Comparison of ENCODE assay signal across 16 cellular contexts in genomic region chr6:15763364-15763763, GRCh38.
A peak's percentile ranks its signal among the peaks of the same experiment; 100 is the strongest.
DNase-seq lines count a peak whose midpoint lies in the region; ATAC-seq, FAIRE-seq and TF ChIP-seq lines count a peak whose summit lies in the region.
"Had no signal": no experiment of that assay in that cellular context is flagged by ENCODE, and none has a peak within 500 bp of the region (broad histone marks: within the 10 kb centered on the region; RNA-seq: fewer than 3 reads in every experiment).

No MANE protein-coding gene starts in this region.

- no peak overlapping the region for H2AK9ac ChIP-seq in IMR-90 (replicated peaks; ENCODE audit: low read depth, low read length, poor library complexity)

- no peak overlapping the region for H2AFZ ChIP-seq in IMR-90 (replicated peaks; ENCODE audit: low read length, poor library complexity)
- H2AFZ ChIP-seq in K562 (ENCODE audit: low read depth, low read length) = no peak overlapping the region
- H2AFZ ChIP-seq in hepatocyte = no peak overlapping the region

- H2BK20ac ChIP-seq in IMR-90 (ENCODE audit: low read depth, low read length) = no peak overlapping the region

- no peaks in the 10 kb centered on the region for H4K20me1 ChIP-seq in IMR-90 (ENCODE audit: insufficient read depth, low read length)
- H4K20me1 ChIP-seq in K562 (replicated peaks; ENCODE audit: control insufficient read depth, insufficient read depth, low read length) = no peaks in the 10 kb centered on the region
- H4K20me1 ChIP-seq in hepatocyte (ENCODE audit: insufficient read depth, poor library complexity, severe bottlenecking) = no peaks in the 10 kb centered on the region
- H4K20me1 ChIP-seq: BLaER1 treated with 17β-estradiol and CSF1 and Interleukin-3, amounts not matched to agents 10 nM and 100 nM had no signal

- TF ChIP-seq EP300 in K562 (IDR thresholded peaks at IDR 0.05; ENCODE audit: low read length) = no peak

- no peak overlapping the region for H3K27ac ChIP-seq in IMR-90 (ENCODE audit: insufficient read depth, low read length)
- H3K27ac ChIP-seq in K562 (ENCODE audit: extremely low read depth, low read depth, low read length) = no peak overlapping the region
- H3K27ac ChIP-seq in hepatocyte = peak overlapping the region; percentile 62
- no peak overlapping the region for H3K27ac ChIP-seq in small intestine (ENCODE audit: low read depth in 1 of 2, low read length in 1 of 2)
- H3K27ac ChIP-seq: BLaER1 treated with 17β-estradiol and CSF1 and Interleukin-3, amounts not matched to agents 10 nM and 100 nM; SJCRH30 had no signal

- H3K14ac ChIP-seq in IMR-90 (replicated peaks; ENCODE audit: low read depth, low read length) = no peak overlapping the region

- H3K36me3 ChIP-seq in IMR-90 (ENCODE audit: control insufficient read depth, insufficient read depth, low read length) (no peaks in the 10 kb centered on the region), K562 (ENCODE audit: control insufficient read depth, insufficient read depth, low read length) (no peaks in the 10 kb centered on the region), hepatocyte (replicated peaks; ENCODE audit: insufficient read depth, low read depth) (no peaks in the 10 kb centered on the region), small intestine (ENCODE audit: control insufficient read depth in 2 of 2, insufficient read depth in 2 of 2, low read length in 2 of 2) (no peaks in the 10 kb centered on the region)
- H3K36me3 ChIP-seq: BLaER1 treated with 17β-estradiol and CSF1 and Interleukin-3, amounts not matched to agents 10 nM and 100 nM; SJCRH30 had no signal

- DNase-seq in IMR-90 = no peak
- no peak for DNase-seq in K562 (ENCODE audit: extremely low read depth in 1 of 4, low spot score in 3 of 4)
- no peak for DNase-seq in hepatocyte (ENCODE audit: low spot score)
- peak; percentile 31 for DNase-seq in small intestine
- no peak for DNase-seq in GM19238 (ENCODE audit: insufficient read length, low spot score)
- no peak for DNase-seq in hepatic stellate cell (ENCODE audit: low spot score)
- DNase-seq: NCI-H1048; NCI-H146; NCI-H345; NCI-H69; NK-92 treated with Interleukin-12 subunit alpha and Interleukin-12 subunit beta, amount 100 ng/mL, for 24 hours; OCI-M1; RPMI8226 had no signal

- CTCF ChIA-PET in IMR-90 (lab: Yijun Ruan, JAX) = no interaction called here
- CTCF ChIA-PET in K562 (lab: Yijun Ruan, JAX; ENCODE audit: low intra/inter-chr PET ratio) = no interaction called here

- H4K5ac ChIP-seq in IMR-90 (ENCODE audit: low read depth, low read length) = no peak overlapping the region

- POLR2A ChIA-PET in IMR-90 (lab: Charles Lee; ENCODE audit: unreplicated experiment) = no interaction called here
- POLR2A ChIA-PET in K562 (lab: Yijun Ruan, JAX) = no interaction called here

- no peak for TF ChIP-seq POLR2A in IMR-90 (IDR thresholded peaks at IDR 0.05; ENCODE audit: low read depth, low read length)
- no peak for TF ChIP-seq POLR2A in K562 (conservative IDR thresholded peaks at IDR 0.05)

- H3K4me1 ChIP-seq in IMR-90 (ENCODE audit: control insufficient read depth, insufficient read depth, low read length) (peaks cover 5% of the 10 kb centered on the region; the same call in 1 of the 2 replicates), K562 (replicated peaks in 1 of 2; ENCODE audit: control insufficient read depth in 2 of 2, insufficient read depth in 2 of 2, low read length in 2 of 2) (no peaks in the 10 kb centered on the region; a peak in 1 of 5 replicates), hepatocyte (ENCODE audit: insufficient read depth) (peaks cover 15% of the 10 kb centered on the region), small intestine (ENCODE audit: control insufficient read depth in 2 of 2, insufficient read depth in 1 of 2, low read depth in 1 of 2, low read length in 1 of 2) (peaks cover 3% of the 10 kb centered on the region in 2 donors)
- H3K4me1 ChIP-seq: BLaER1 treated with 17β-estradiol and CSF1 and Interleukin-3, amounts not matched to agents 10 nM and 100 nM; SJCRH30 had no signal

- H3K9me1 ChIP-seq in IMR-90 (ENCODE audit: insufficient read depth, low read length) (no peaks in the 10 kb centered on the region), K562 (ENCODE audit: control insufficient read depth, insufficient read depth, low read length) (no peaks in the 10 kb centered on the region)

- H3K4ac ChIP-seq in IMR-90 (ENCODE audit: low read depth, low read length) = no peak overlapping the region

- no peak overlapping the region for H4K8ac ChIP-seq in IMR-90 (ENCODE audit: low read depth in 2 of 2, low read length in 2 of 2)

- dilution Hi-C loops in IMR-90 (cut with HindIII; ENCODE audit: low sequenced_read_pairs, unreplicated experiment) = no loop called here

- H3K79me1 ChIP-seq in IMR-90 (ENCODE audit: low read depth in 1 of 2, low read length in 2 of 2) = no peaks in the 10 kb centered on the region

- in situ Hi-C loops in IMR-90 (cut with MboI; ENCODE audit: low sequenced_read_pairs) = no loop called here
- in situ Hi-C loops in K562 (cut with MboI) = no loop called here

- H3K18ac ChIP-seq in IMR-90 (ENCODE audit: low read depth, low read length) = no peak overlapping the region

- no peak overlapping the region for H2AK5ac ChIP-seq in IMR-90 (ENCODE audit: low read depth, low read length)

- H2BK15ac ChIP-seq in IMR-90 (ENCODE audit: low read depth, low read length) = no peak overlapping the region

- H3K23ac ChIP-seq in IMR-90 (ENCODE audit: low read depth, low read length) = no peak overlapping the region

- no peak for ATAC-seq in IMR-90 (ENCODE audit: low read depth)
- ATAC-seq in K562 = no peak
- ATAC-seq in HG03460 (IDR thresholded peaks at IDR 0.05; ENCODE audit: unreplicated experiment) = no peak

- H3K56ac ChIP-seq in IMR-90 (ENCODE audit: extremely low read depth, insufficient read depth, low read length) = no peak overlapping the region

- TF ChIP-seq RAD21 in IMR-90 (IDR thresholded peaks at IDR 0.05; ENCODE audit: low read length) (no peak), K562 (CRISPR knock-in tag; conservative IDR thresholded peaks at IDR 0.05 in 1 of 2, IDR thresholded peaks at IDR 0.05 in 1 of 2) (no peak)

- no peak overlapping the region for H3K9ac ChIP-seq in IMR-90 (ENCODE audit: low read depth, low read length)
- H3K9ac ChIP-seq in K562 (ENCODE audit: insufficient read depth in 1 of 2, low read depth in 2 of 2, low read length in 2 of 2) = no peak overlapping the region
- H3K9ac ChIP-seq: BLaER1 treated with 17β-estradiol and CSF1 and Interleukin-3, amounts not matched to agents 10 nM and 100 nM had no signal

- no peaks in the 10 kb centered on the region for H3K9me2 ChIP-seq in hepatocyte (replicated peaks; ENCODE audit: insufficient read depth)

- H2BK5ac ChIP-seq in IMR-90 (ENCODE audit: low read depth, low read length, poor library complexity, severe bottlenecking) = no peak overlapping the region

- no peak overlapping the region for H2BK120ac ChIP-seq in IMR-90 (ENCODE audit: low read depth, low read length)

- no peak overlapping the region for H3K4me2 ChIP-seq in IMR-90 (ENCODE audit: low read depth, low read length)
- H3K4me2 ChIP-seq in K562 (ENCODE audit: insufficient read depth, low read length) = no peak overlapping the region
- peak overlapping the region; percentile 50 for H3K4me2 ChIP-seq in hepatocyte
- H3K4me2 ChIP-seq: BLaER1 treated with 17β-estradiol and CSF1 and Interleukin-3, amounts not matched to agents 10 nM and 100 nM had no signal

- intact Hi-C loops in IMR-90 (cut with micrococcal nuclease) = no loop called here
- intact Hi-C loops in K562 (cut with micrococcal nuclease) = no loop called here

- H3K79me2 ChIP-seq in K562 (ENCODE audit: control insufficient read depth, insufficient read depth, low read length) = no peaks in the 10 kb centered on the region
- no peaks in the 10 kb centered on the region for H3K79me2 ChIP-seq in hepatocyte

- no CpG with 5 or more reads among the region's 3 CpGs for WGBS in IMR-90 (ENCODE audit: extremely low coverage in 2 of 2, insufficient read length in 1 of 2), 2 experiments
- WGBS in K562 (ENCODE audit: insufficient coverage, low coverage, missing lambda C conversion rate) = 49% methylated on average over 3 of the region's 3 CpGs
- 62% methylated on average over 3 of the region's 3 CpGs for WGBS in hepatocyte (ENCODE audit: low lambda C conversion rate, missing lambda C conversion rate)
- 35 to 68% (median 50%) methylated on average over 3 of the region's 3 CpGs for WGBS in small intestine, 3 donors

- peaks cover 4% of the 10 kb centered on the region for H3K27me3 ChIP-seq in IMR-90 (ENCODE audit: control insufficient read depth, insufficient read depth, low read length)
- no peaks in the 10 kb centered on the region for H3K27me3 ChIP-seq in K562 (ENCODE audit: control insufficient read depth in 2 of 2, insufficient read depth in 2 of 2, low read length in 2 of 2)
- no peaks in the 10 kb centered on the region for H3K27me3 ChIP-seq in hepatocyte
- H3K27me3 ChIP-seq in small intestine (ENCODE audit: control insufficient read depth in 2 of 2, insufficient read depth in 2 of 2, low read length in 2 of 2) = no peaks in the 10 kb centered on the region
- H3K27me3 ChIP-seq: BLaER1 treated with 17β-estradiol and CSF1 and Interleukin-3, amounts not matched to agents 10 nM and 100 nM; SJCRH30 had no signal

- no peak for TF ChIP-seq CTCF in IMR-90 (conservative IDR thresholded peaks at IDR 0.05; ENCODE audit: low read depth, low read length)
- no peak for TF ChIP-seq CTCF in K562 (IDR thresholded peaks at IDR 0.05 in 2 of 3, conservative IDR thresholded peaks at IDR 0.05 in 1 of 3; ENCODE audit: insufficient read depth in 2 of 3, low read depth in 1 of 3, low read length in 3 of 3)
- no peak for TF ChIP-seq CTCF in hepatocyte (IDR thresholded peaks at IDR 0.05; ENCODE audit: poor library complexity)

- no TSS peak for BruUV-seq in IMR-90 (replicated peaks; lab: Mats Ljungman, UMichigan)
- no TSS peak for BruUV-seq in K562 (replicated peaks; lab: Mats Ljungman, UMichigan)

- FAIRE-seq in K562 (lab: Jason Lieb, UNC) (no peak), small intestine (lab: Jason Lieb, UNC) (no peak)

- H4K91ac ChIP-seq in IMR-90 (ENCODE audit: insufficient read depth, low read depth, low read length) = no peak overlapping the region

- no peak overlapping the region for H3K4me3 ChIP-seq in IMR-90 (ENCODE audit: insufficient read depth, low read depth, low read length)
- no peak overlapping the region for H3K4me3 ChIP-seq in K562
- H3K4me3 ChIP-seq in hepatocyte = no peak overlapping the region
- H3K4me3 ChIP-seq in small intestine (ENCODE audit: low read depth in 1 of 2, low read length in 2 of 2) = no peak overlapping the region
- H3K4me3 ChIP-seq: BLaER1 treated with 17β-estradiol and CSF1 and Interleukin-3, amounts not matched to agents 10 nM and 100 nM; SJCRH30 had no signal

- H3K9me3 ChIP-seq in IMR-90 (ENCODE audit: control insufficient read depth, insufficient read depth, low read length) (no peaks in the 10 kb centered on the region), K562 (replicated peaks; ENCODE audit: control insufficient read depth, insufficient read depth, low read depth, low read length) (no peaks in the 10 kb centered on the region), hepatocyte (ENCODE audit: low read depth) (no peaks in the 10 kb centered on the region), small intestine (ENCODE audit: control insufficient read depth, low read depth) (no peaks in the 10 kb centered on the region)
- H3K9me3 ChIP-seq: SJCRH30 had no signal

TF ChIP-seq in IMR-90, 13 proteins besides CTCF, POLR2A, EP300 and RAD21 (continues in another document):
- TF ChIP-seq CEBPB (IDR thresholded peaks at IDR 0.05; ENCODE audit: low read depth, low read length) = peak; percentile 83

TF ChIP-seq in K562, 482 proteins besides CTCF, POLR2A, EP300 and RAD21 (continues in another document):
- no peak for TF ChIP-seq ELF2 (CRISPR knock-in tag; IDR thresholded peaks at IDR 0.05)
